13 cellular contexts compared by ENCODE assay signal in genomic region chr3:126103121-126104027, GRCh38. TPM values are rescaled to one million over a fixed set of nuclear protein-coding genes. Genes with fewer than 3 reads are reported as not detected.
A peak's percentile ranks its signal among the peaks of the same experiment; 100 is the strongest.
DNase-seq lines count a peak whose midpoint lies in the region; TF ChIP-seq lines count a peak whose summit lies in the region.
"Had no signal": no experiment of that assay in that cellular context is flagged by ENCODE, and none has a peak within 500 bp of the region (broad histone marks: within the 10 kb centered on the region; RNA-seq: fewer than 3 reads in every experiment).

No MANE protein-coding gene starts in this region.

- H3K27ac ChIP-seq in MM.1S (ENCODE audit: low read length) (no peak overlapping the region), esophagus squamous epithelium (peak overlapping the region in 3 of 4 donors; percentile 48 to 84 (median 76))
- H3K27ac ChIP-seq: ovary had no signal

- whole genome bisulfite sequencing in esophagus squamous epithelium, 2 donors = 75 to 77% methylated on average over 11 to 14 of the region's 22 CpGs

- no peaks in the 10 kb centered on the region for H3K9me3 Mint-ChIP-seq in osteocyte (ENCODE audit: unreplicated experiment)
- H3K9me3 Mint-ChIP-seq in Caco-2 (ENCODE audit: unreplicated experiment) = no peaks in the 10 kb centered on the region
- H3K9me3 Mint-ChIP-seq: activated T-cell treated with anti-CD3 and anti-CD28 coated beads, Interleukin-2, amount 50 U/mL, for 72 hours had no signal

- H3K27ac Mint-ChIP-seq in osteocyte (ENCODE audit: unreplicated experiment) = no peak overlapping the region
- no peak overlapping the region for H3K27ac Mint-ChIP-seq in Caco-2 (ENCODE audit: unreplicated experiment)
- H3K27ac Mint-ChIP-seq: activated T-cell treated with anti-CD3 and anti-CD28 coated beads, Interleukin-2, amount 50 U/mL, for 72 hours; CD4-positive, CD25-positive, alpha-beta regulatory T cell had no signal

- H3K4me3 Mint-ChIP-seq in osteocyte (ENCODE audit: unreplicated experiment) (no peak overlapping the region), Caco-2 (ENCODE audit: unreplicated experiment) (no peak overlapping the region)
- H3K4me3 Mint-ChIP-seq: activated T-cell treated with anti-CD3 and anti-CD28 coated beads, Interleukin-2, amount 50 U/mL, for 72 hours; CD4-positive, CD25-positive, alpha-beta regulatory T cell had no signal

- no peaks in the 10 kb centered on the region for H3K79me2 ChIP-seq in MM.1S (ENCODE audit: low read length)

- H3F3A ChIP-seq in MM.1S (ENCODE audit: insufficient read depth, low read length) = no peaks in the 10 kb centered on the region

- no TSS peak for BruUV-seq in Caco-2 (replicated peaks; lab: Mats Ljungman, UMichigan)

- no peak overlapping the region for H3K9ac ChIP-seq in MM.1S (ENCODE audit: low read length)

- TF ChIP-seq POLR2A in esophagus squamous epithelium (IDR thresholded peaks at IDR 0.05) = no peak

- H3K36me3 ChIP-seq in GM06990 (ENCODE audit: control insufficient read depth, insufficient read depth, low read length) = no peaks in the 10 kb centered on the region
- H3K36me3 ChIP-seq in MM.1S (replicated peaks; ENCODE audit: insufficient read depth, low read length) = no peaks in the 10 kb centered on the region
- H3K36me3 ChIP-seq in esophagus squamous epithelium = no peaks in the 10 kb centered on the region
- H3K36me3 ChIP-seq in Caco-2 (ENCODE audit: control insufficient read depth, insufficient read depth, low read length) = no peaks in the 10 kb centered on the region
- H3K36me3 ChIP-seq: ovary, tibial nerve had no signal

- TF ChIP-seq CTCF in GM06990 (IDR thresholded peaks at IDR 0.05; ENCODE audit: insufficient read depth, low read length, poor library complexity, severe bottlenecking) (peak; percentile 43), MM.1S (IDR thresholded peaks at IDR 0.05; ENCODE audit: low read length) (peak; percentile 11; the same call in 1 of the 2 replicates), esophagus squamous epithelium (IDR thresholded peaks at IDR 0.05) (no peak), osteocyte (IDR thresholded peaks at IDR 0.05) (no peak), Caco-2 (IDR thresholded peaks at IDR 0.05; ENCODE audit: insufficient read depth in 1 of 2, low read depth in 1 of 2, low read length in 1 of 2, severe bottlenecking in 1 of 2, unreplicated experiment in 1 of 2) (no peak)

- H3K27me3 Mint-ChIP-seq in osteocyte (ENCODE audit: unreplicated experiment) (no peaks in the 10 kb centered on the region), Caco-2 (ENCODE audit: insufficient read depth, unreplicated experiment) (no peaks in the 10 kb centered on the region)
- H3K27me3 Mint-ChIP-seq: CD4-positive, CD25-positive, alpha-beta regulatory T cell had no signal

- POLR2A ChIA-PET in Caco-2 (lab: Charles Lee) = no interaction called here

- H3K4me3 ChIP-seq in GM06990 (replicated peaks; ENCODE audit: low read depth, low read length) (no peak overlapping the region), MM.1S (ENCODE audit: low read length) (no peak overlapping the region), esophagus squamous epithelium (no peak overlapping the region), Caco-2 (ENCODE audit: low read depth, low read length) (no peak overlapping the region)
- H3K4me3 ChIP-seq: ovary, tibial nerve had no signal

- intact Hi-C loops in esophagus squamous epithelium (cut with DNase I) (no loop called here), Caco-2 (cut with micrococcal nuclease; ENCODE audit: unreplicated experiment) (no loop called here)

- no peaks in the 10 kb centered on the region for H3K36me3 Mint-ChIP-seq in osteocyte (ENCODE audit: unreplicated experiment)
- no peaks in the 10 kb centered on the region for H3K36me3 Mint-ChIP-seq in Caco-2 (ENCODE audit: insufficient read depth, unreplicated experiment)
- H3K36me3 Mint-ChIP-seq: CD4-positive, CD25-positive, alpha-beta regulatory T cell had no signal

- H3K9me3 ChIP-seq in MM.1S (replicated peaks; ENCODE audit: insufficient read depth, low read length) (no peaks in the 10 kb centered on the region), esophagus squamous epithelium (no peaks in the 10 kb centered on the region), Caco-2 (no peaks in the 10 kb centered on the region)
- H3K9me3 ChIP-seq: ovary, tibial nerve had no signal

- H3K4me1 ChIP-seq in MM.1S (ENCODE audit: low read length) (no peaks in the 10 kb centered on the region), esophagus squamous epithelium (peaks cover 0 to 22% (median 16%) of the 10 kb centered on the region in 3 donors), Caco-2 (no peaks in the 10 kb centered on the region)

- CTCF ChIA-PET in Caco-2 (lab: Charles Lee) = no interaction called here

- no peaks in the 10 kb centered on the region for H3K9me2 ChIP-seq in MM.1S (replicated peaks; ENCODE audit: insufficient read depth, low read length)

- H4K20me1 ChIP-seq in MM.1S (ENCODE audit: insufficient read depth, low read length) = no peaks in the 10 kb centered on the region

- no peaks in the 10 kb centered on the region for H3K27me3 ChIP-seq in GM06990 (replicated peaks; ENCODE audit: control insufficient read depth, insufficient read depth, low read length)
- no peaks in the 10 kb centered on the region for H3K27me3 ChIP-seq in MM.1S (replicated peaks; ENCODE audit: insufficient read depth, low read length)
- no peaks in the 10 kb centered on the region for H3K27me3 ChIP-seq in esophagus squamous epithelium
- no peaks in the 10 kb centered on the region for H3K27me3 ChIP-seq in Caco-2 (replicated peaks; ENCODE audit: control insufficient read depth, insufficient read depth, low read length)
- H3K27me3 ChIP-seq: ovary, tibial nerve had no signal

- no peak overlapping the region for H3K4me2 ChIP-seq in MM.1S (ENCODE audit: low read depth, low read length)

- H3K4me1 Mint-ChIP-seq in osteocyte (ENCODE audit: unreplicated experiment) = peaks cover 16% of the 10 kb centered on the region
- H3K4me1 Mint-ChIP-seq in Caco-2 (ENCODE audit: low read depth, unreplicated experiment) = no peaks in the 10 kb centered on the region

- DNase-seq in GM06990 (ENCODE audit: extremely low read depth, insufficient read length) (no peak), MM.1S (no peak), esophagus squamous epithelium (lab: John Stamatoyannopoulos, UW) (no peak), osteocyte (ENCODE audit: extremely low spot score, unreplicated experiment) (peak; percentile 82), NCI-H345 treated with DMSO at 0.1 percent for 48 hours (lab: John Stamatoyannopoulos, UW; ENCODE audit: unreplicated experiment) (no peak), NCI-H2029 (lab: John Stamatoyannopoulos, UW) (no peak), putamen (ENCODE audit: low spot score) (no peak), Caco-2 (no peak)
- DNase-seq: activated T-cell treated with anti-CD3 and anti-CD28 coated beads, Interleukin-2, amount 50 U/mL, for 72 hours; CD4-positive, CD25-positive, alpha-beta regulatory T cell; NCI-H1930 had no signal

- no peak overlapping the region for H2AFZ ChIP-seq in MM.1S (ENCODE audit: low read length)

RNA-seq across cellular contexts. Expression of gene SLC41A3, which starts 19.4 kb away (rescaled TPM):
- total RNA-seq in esophagus squamous epithelium = 10 to 100 TPM; 17.7 to 46.5 (median 20.4) TPM
- total RNA-seq in osteocyte = 80.6 and 89.2 TPM in 2 replicates
- total RNA-seq in Caco-2 (2022) = 38.0 and 41.3 TPM in 2 replicates

Comparison
In these comparisons a context has a peak if more than half of its experiments do, and no peak if none do; other contexts are left out.
1. CTCF ChIP-seq: peak in GM06990 (single experiment) and MM.1S (single experiment); none in esophagus squamous epithelium (0 of 6), osteocyte (single experiment) and Caco-2 (0 of 2).